In the genomic region with DNA sequence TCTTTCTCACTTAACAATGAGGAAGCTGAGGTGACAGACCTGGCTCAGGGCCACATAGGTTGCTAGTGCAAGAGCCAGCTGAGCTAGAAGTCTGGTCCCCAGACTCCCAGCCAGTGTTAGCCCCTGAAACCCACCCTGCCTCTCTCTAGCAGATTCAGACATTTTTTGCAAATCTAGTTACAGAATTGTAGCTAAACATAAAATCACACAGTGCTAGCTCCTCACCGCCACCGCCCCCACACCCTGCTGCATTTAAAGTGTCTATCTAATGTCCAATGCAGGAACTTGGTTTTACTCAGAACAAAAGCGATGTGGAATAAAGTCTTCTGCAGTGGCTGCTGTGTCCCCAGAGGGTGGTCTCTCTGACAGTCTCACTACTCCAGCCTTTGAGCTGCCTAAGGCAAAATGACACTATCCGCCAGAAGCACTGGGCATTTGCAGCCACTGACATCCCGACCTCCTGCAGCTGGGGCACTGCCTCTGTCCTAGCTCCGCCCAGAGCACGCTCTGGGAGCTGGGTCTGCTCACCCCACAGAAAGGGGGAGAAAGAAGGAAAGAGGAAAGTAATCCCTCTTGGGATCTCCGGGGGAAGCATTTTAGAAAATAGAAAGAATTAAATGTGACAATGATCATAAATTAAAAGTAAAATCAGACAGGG, we compare ENCODE assay signal across 24 cellular contexts. TPM values are rescaled to one million over a fixed set of nuclear protein-coding genes. Genes with fewer than 3 reads are reported as not detected.
DNase-seq lines count a peak whose midpoint lies in the region; ATAC-seq and TF ChIP-seq lines count a peak whose summit lies in the region.
"Had no signal": no experiment of that assay in that cellular context is flagged by ENCODE, and none has a peak within 500 bp of the region (broad histone marks: within the 10 kb centered on the region; RNA-seq: fewer than 3 reads in every experiment).

No MANE protein-coding gene starts in this region.

- H3K9me3 ChIP-seq in naive thymus-derived CD4-positive, alpha-beta T cell (ENCODE audit: control insufficient read depth in 2 of 3, low read length in 3 of 3) = no peaks in the 10 kb centered on the region
- H3K9me3 ChIP-seq: Caco-2 had no signal

- intact Hi-C loops in naive thymus-derived CD4-positive, alpha-beta T cell (cut with micrococcal nuclease) = no loop called here

- DNase-seq in ELF-1 (ENCODE audit: low read depth, low spot score) (peak; percentile 59), H7 (peak; percentile 33), WTC11 (ENCODE audit: low spot score) (peak; percentile 28), left kidney (ENCODE audit: low read depth, low spot score) (peak; percentile 50), NCI-H1048 (lab: John Stamatoyannopoulos, UW) (no peak), NCI-H1436 treated with DMSO at 0.1 percent for 48 hours (lab: John Stamatoyannopoulos, UW) (no peak)
- DNase-seq in naive thymus-derived CD4-positive, alpha-beta T cell = no peak
- DNase-seq: Caco-2; CD4-positive, CD25-positive, alpha-beta regulatory T cell; DMS153; EL; HCEC 1CT; IMR-90; Karpas-422; MM.1S; NCI-H1105; NCI-H2029; NCI-H345; NCI-H526; PC-9; T-helper 1 cell had no signal

- CTCF ChIA-PET in WTC11 (lab: Charles Lee) = interaction anchor here (0.6 to 0.7 kb wide), 2 partner anchors 146 to 180 kb away, joined by 3 read pairs; no protein-coding TSS in a partner anchor
- CTCF ChIA-PET in naive thymus-derived CD4-positive, alpha-beta T cell (lab: Charles Lee) = no interaction called here

- TF ChIP-seq CTCF in WTC11 (IDR thresholded peaks at IDR 0.05) = no peak

- H3K27ac Mint-ChIP-seq in WTC11 = no peak overlapping the region
- no peak overlapping the region for H3K27ac Mint-ChIP-seq in naive thymus-derived CD4-positive, alpha-beta T cell
- H3K27ac Mint-ChIP-seq: CD4-positive, CD25-positive, alpha-beta regulatory T cell had no signal

- no peak overlapping the region for H3K27ac ChIP-seq in naive thymus-derived CD4-positive, alpha-beta T cell (ENCODE audit: low read depth, low read length)
- H3K27ac ChIP-seq: PC-9, SK-N-MC had no signal

- no peaks in the 10 kb centered on the region for H3K27me3 Mint-ChIP-seq in WTC11 (ENCODE audit: low read depth)
- H3K27me3 Mint-ChIP-seq in naive thymus-derived CD4-positive, alpha-beta T cell = peaks cover 0 to 34% (median 16%) of the 10 kb centered on the region in 5 donors

- no peak overlapping the region for H3K4me3 ChIP-seq in H7 (ENCODE audit: insufficient read depth, low read depth, low read length)
- H3K4me3 ChIP-seq in naive thymus-derived CD4-positive, alpha-beta T cell (ENCODE audit: low read length) = no peak overlapping the region
- H3K4me3 ChIP-seq: PC-9, SK-N-MC had no signal

- ATAC-seq in WTC11 (peak; percentile 87), HG03460 (IDR thresholded peaks at IDR 0.05; ENCODE audit: unreplicated experiment) (no peak)
- no peak for ATAC-seq in naive thymus-derived CD4-positive, alpha-beta T cell

- no peaks in the 10 kb centered on the region for H3K27me3 ChIP-seq in H7 (ENCODE audit: control insufficient read depth, insufficient read depth, low read length)
- no peaks in the 10 kb centered on the region for H3K27me3 ChIP-seq in naive thymus-derived CD4-positive, alpha-beta T cell (ENCODE audit: control insufficient read depth in 2 of 2, insufficient read depth in 2 of 2, low read length in 2 of 2)

- no peaks in the 10 kb centered on the region for H3K36me3 ChIP-seq in H7 (replicated peaks; ENCODE audit: control insufficient read depth, insufficient read depth, low read length)
- H3K36me3 ChIP-seq in naive thymus-derived CD4-positive, alpha-beta T cell (ENCODE audit: control insufficient read depth in 2 of 3, insufficient read depth in 3 of 3, low read length in 3 of 3) = no peaks in the 10 kb centered on the region

- peaks cover 8% of the 10 kb centered on the region for H3K4me1 Mint-ChIP-seq in WTC11
- H3K4me1 Mint-ChIP-seq in naive thymus-derived CD4-positive, alpha-beta T cell = no peaks in the 10 kb centered on the region
- H3K4me1 Mint-ChIP-seq: CD4-positive, CD25-positive, alpha-beta regulatory T cell had no signal

- no peaks in the 10 kb centered on the region for H3K4me1 ChIP-seq in naive thymus-derived CD4-positive, alpha-beta T cell (ENCODE audit: control insufficient read depth in 2 of 2, insufficient read depth in 2 of 2, low read length in 2 of 2)
- H3K4me1 ChIP-seq: Caco-2 had no signal

- POLR2A ChIA-PET in WTC11 (lab: Charles Lee) = no interaction called here
- POLR2A ChIA-PET in naive thymus-derived CD4-positive, alpha-beta T cell (lab: Charles Lee) = no interaction called here

- no peaks in the 10 kb centered on the region for H3K36me3 Mint-ChIP-seq in WTC11
- no peaks in the 10 kb centered on the region for H3K36me3 Mint-ChIP-seq in naive thymus-derived CD4-positive, alpha-beta T cell
- H3K36me3 Mint-ChIP-seq: CD4-positive, CD25-positive, alpha-beta regulatory T cell had no signal

- H3K4me3 Mint-ChIP-seq in WTC11 = no peak overlapping the region
- no peak overlapping the region for H3K4me3 Mint-ChIP-seq in naive thymus-derived CD4-positive, alpha-beta T cell

- H3K9me3 Mint-ChIP-seq in WTC11 = no peaks in the 10 kb centered on the region
- H3K9me3 Mint-ChIP-seq in naive thymus-derived CD4-positive, alpha-beta T cell = peaks cover 0 to 5% (median 0%) of the 10 kb centered on the region in 11 donors

TF ChIP-seq in WTC11, 78 proteins besides CTCF, POLR2A, EP300 and RAD21 (continues in another document):
- TF ChIP-seq ZNF219 (CRISPR knock-in tag; IDR thresholded peaks at IDR 0.05; ENCODE audit: borderline replicate concordance) (no peak), ZNF121 (CRISPR knock-in tag; IDR thresholded peaks at IDR 0.05) (no peak), GABPB1 (CRISPR knock-in tag; IDR thresholded peaks at IDR 0.05) (no peak), TEAD4 (CRISPR knock-in tag; IDR thresholded peaks at IDR 0.05) (no peak), TEAD1 (CRISPR knock-in tag; IDR thresholded peaks at IDR 0.05) (no peak), FOXK1 (CRISPR knock-in tag; IDR thresholded peaks at IDR 0.05) (no peak), ZNF138 (CRISPR knock-in tag; conservative IDR thresholded peaks at IDR 0.05) (no peak), FOXP1 (CRISPR knock-in tag; IDR thresholded peaks at IDR 0.05; ENCODE audit: borderline replicate concordance) (no peak), ZNF396 (CRISPR knock-in tag; IDR thresholded peaks at IDR 0.05; ENCODE audit: borderline replicate concordance) (no peak), ZNF671 (CRISPR knock-in tag; IDR thresholded peaks at IDR 0.05) (no peak), ESRRA (CRISPR knock-in tag; IDR thresholded peaks at IDR 0.05; ENCODE audit: borderline replicate concordance) (no peak), JUN (CRISPR knock-in tag; IDR thresholded peaks at IDR 0.05) (no peak), ZNF416 (CRISPR knock-in tag; IDR thresholded peaks at IDR 0.05) (no peak), ZNF263 (CRISPR knock-in tag; IDR thresholded peaks at IDR 0.05; ENCODE audit: low read depth) (no peak), JAZF1 (CRISPR knock-in tag; IDR thresholded peaks at IDR 0.05) (no peak), TP53 (CRISPR knock-in tag; IDR thresholded peaks at IDR 0.05) (no peak)
- TF ChIP-seq, protein P1, sequence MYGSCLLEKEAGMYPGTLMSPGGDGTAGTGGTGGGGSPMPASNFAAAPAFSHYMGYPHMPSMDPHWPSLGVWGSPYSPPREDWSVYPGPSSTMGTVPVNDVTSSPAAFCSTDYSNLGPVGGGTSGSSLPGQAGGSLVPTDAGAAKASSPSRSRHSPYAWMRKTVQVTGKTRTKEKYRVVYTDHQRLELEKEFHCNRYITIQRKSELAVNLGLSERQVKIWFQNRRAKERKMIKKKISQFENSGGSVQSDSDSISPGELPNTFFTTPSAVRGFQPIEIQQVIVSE (CRISPR knock-in tag; IDR thresholded peaks at IDR 0.05; ENCODE audit: borderline replicate concordance) = no peak
- TF ChIP-seq, protein P2, sequence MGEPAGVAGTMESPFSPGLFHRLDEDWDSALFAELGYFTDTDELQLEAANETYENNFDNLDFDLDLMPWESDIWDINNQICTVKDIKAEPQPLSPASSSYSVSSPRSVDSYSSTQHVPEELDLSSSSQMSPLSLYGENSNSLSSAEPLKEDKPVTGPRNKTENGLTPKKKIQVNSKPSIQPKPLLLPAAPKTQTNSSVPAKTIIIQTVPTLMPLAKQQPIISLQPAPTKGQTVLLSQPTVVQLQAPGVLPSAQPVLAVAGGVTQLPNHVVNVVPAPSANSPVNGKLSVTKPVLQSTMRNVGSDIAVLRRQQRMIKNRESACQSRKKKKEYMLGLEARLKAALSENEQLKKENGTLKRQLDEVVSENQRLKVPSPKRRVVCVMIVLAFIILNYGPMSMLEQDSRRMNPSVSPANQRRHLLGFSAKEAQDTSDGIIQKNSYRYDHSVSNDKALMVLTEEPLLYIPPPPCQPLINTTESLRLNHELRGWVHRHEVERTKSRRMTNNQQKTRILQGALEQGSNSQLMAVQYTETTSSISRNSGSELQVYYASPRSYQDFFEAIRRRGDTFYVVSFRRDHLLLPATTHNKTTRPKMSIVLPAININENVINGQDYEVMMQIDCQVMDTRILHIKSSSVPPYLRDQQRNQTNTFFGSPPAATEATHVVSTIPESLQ (CRISPR knock-in tag; IDR thresholded peaks at IDR 0.05) = no peak
- TF ChIP-seq, protein P3, sequence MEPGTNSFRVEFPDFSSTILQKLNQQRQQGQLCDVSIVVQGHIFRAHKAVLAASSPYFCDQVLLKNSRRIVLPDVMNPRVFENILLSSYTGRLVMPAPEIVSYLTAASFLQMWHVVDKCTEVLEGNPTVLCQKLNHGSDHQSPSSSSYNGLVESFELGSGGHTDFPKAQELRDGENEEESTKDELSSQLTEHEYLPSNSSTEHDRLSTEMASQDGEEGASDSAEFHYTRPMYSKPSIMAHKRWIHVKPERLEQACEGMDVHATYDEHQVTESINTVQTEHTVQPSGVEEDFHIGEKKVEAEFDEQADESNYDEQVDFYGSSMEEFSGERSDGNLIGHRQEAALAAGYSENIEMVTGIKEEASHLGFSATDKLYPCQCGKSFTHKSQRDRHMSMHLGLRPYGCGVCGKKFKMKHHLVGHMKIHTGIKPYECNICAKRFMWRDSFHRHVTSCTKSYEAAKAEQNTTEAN (CRISPR knock-in tag; IDR thresholded peaks at IDR 0.05) = no peak

RNA-seq across cellular contexts. Expression of a gene that starts 50.7 kb away (rescaled TPM):
- total RNA-seq in H7 (2014; rRNA removed; shearing (Covaris generic)) = 0.66 and 1.5 TPM in 2 replicates
- total RNA-seq in WTC11 (2021) = 2.3 to 2.8 TPM (median 2.4 TPM) in 3 replicates
- total RNA-seq in naive thymus-derived CD4-positive, alpha-beta T cell = not detected
- polyA plus RNA-seq in naive thymus-derived CD4-positive, alpha-beta T cell = not detected
- total RNA-seq: Caco-2; CD4-positive, CD25-positive, alpha-beta regulatory T cell; HT1080; IMR-90; PC-9 had no signal
- polyA plus RNA-seq: CD4-positive, CD25-positive, alpha-beta regulatory T cell; IMR-90 had no signal

Comparison
In these comparisons a context has a peak if more than half of its experiments do, and no peak if none do; other contexts are left out.
1. DNase-seq: peak in ELF-1 (single experiment), H7 (single experiment), WTC11 (single experiment) and left kidney (single experiment); none in NCI-H1048 (single experiment), naive thymus-derived CD4-positive, alpha-beta T cell (0 of 9) and NCI-H1436 treated with DMSO at 0.1 percent for 48 hours (single experiment).